Comparison of ENCODE assay signal across 1 cellular context in genomic region chr2:170180031-170180566, GRCh38.
TF ChIP-seq lines count a peak whose summit lies in the region.

No MANE protein-coding gene starts in this region.

TF ChIP-seq in SK-N-SH, 30 proteins besides CTCF, POLR2A, EP300 and RAD21 (continued from another document):
- TF ChIP-seq ZBTB33 (IDR thresholded peaks at IDR 0.05; ENCODE audit: borderline replicate concordance, low read depth) (no peak), RXRA (IDR thresholded peaks at IDR 0.05; ENCODE audit: borderline replicate concordance, low read depth) (no peak), USF1 (IDR thresholded peaks at IDR 0.05; ENCODE audit: borderline replicate concordance, low read depth) (no peak), MAX (IDR thresholded peaks at IDR 0.05; ENCODE audit: low read depth) (no peak), TCF12 (IDR thresholded peaks at IDR 0.05) (no peak), MXI1 (IDR thresholded peaks at IDR 0.05; ENCODE audit: low read depth, low read length) (no peak), USF2 (IDR thresholded peaks at IDR 0.05; ENCODE audit: borderline replicate concordance, low read depth, low read length) (no peak), PBX3 (IDR thresholded peaks at IDR 0.05) (no peak), FOSL2 (IDR thresholded peaks at IDR 0.05; ENCODE audit: borderline replicate concordance, low read depth) (no peak), CHD2 (IDR thresholded peaks at IDR 0.05; ENCODE audit: low read length, partially characterized antibody) (no peak), GATA2 (CRISPR knock-in tag; IDR thresholded peaks at IDR 0.05) (no peak), IRF3 (IDR thresholded peaks at IDR 0.05; ENCODE audit: low read depth, low read length) (no peak), ELF1 (IDR thresholded peaks at IDR 0.05) (no peak), POLR2AphosphoS5 (IDR thresholded peaks at IDR 0.05; ENCODE audit: low read depth, low read length) (no peak), RFX5 (IDR thresholded peaks at IDR 0.05; ENCODE audit: low read length) (no peak), NFIC (IDR thresholded peaks at IDR 0.05; ENCODE audit: borderline replicate concordance) (no peak), JUND (IDR thresholded peaks at IDR 0.05) (no peak), FOXJ3 (CRISPR knock-in tag; IDR thresholded peaks at IDR 0.05) (no peak)
